ENCODE assay signal across 15 cellular contexts in the genomic region with DNA sequence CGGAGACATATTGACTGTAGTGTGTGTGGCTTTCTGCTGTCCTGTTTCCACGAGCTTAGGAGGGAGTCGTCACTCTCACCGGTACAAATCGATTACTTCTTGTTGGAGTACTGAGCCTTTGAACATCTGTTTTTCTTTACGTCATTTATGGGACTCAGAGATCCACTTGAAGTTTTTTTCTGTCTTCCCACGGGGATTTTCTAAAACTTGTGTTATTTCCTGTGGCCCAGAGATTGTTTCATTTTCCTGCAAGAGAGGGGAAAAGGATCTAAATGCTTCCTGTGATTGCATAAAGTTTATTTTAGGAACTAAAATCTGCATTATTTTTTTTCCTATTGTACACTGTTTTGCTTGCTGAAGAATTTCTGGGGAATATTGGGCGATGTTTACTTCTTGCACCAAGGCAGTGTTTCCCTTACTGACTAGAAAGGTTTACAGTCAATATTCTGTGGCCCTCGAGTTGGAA.
DNase-seq lines count a peak whose midpoint lies in the region; ATAC-seq, FAIRE-seq and TF ChIP-seq lines count a peak whose summit lies in the region.
"Had no signal": no experiment of that assay in that cellular context is flagged by ENCODE, and none has a peak within 500 bp of the region (broad histone marks: within the 10 kb centered on the region; RNA-seq: fewer than 3 reads in every experiment).

No MANE protein-coding gene starts in this region.

- TF ChIP-seq POLR2A in K562 (conservative IDR thresholded peaks at IDR 0.05) = no peak

- H3K36me3 ChIP-seq in GM23248 (ENCODE audit: low read depth) (no peaks in the 10 kb centered on the region), K562 (ENCODE audit: control insufficient read depth, insufficient read depth, low read length) (no peaks in the 10 kb centered on the region)
- H3K36me3 ChIP-seq: HAP-1, neutrophil had no signal

- no TSS peak for BruUV-seq in K562 (replicated peaks; lab: Mats Ljungman, UMichigan)

- H3K27ac ChIP-seq in GM23248 (no peak overlapping the region), K562 (ENCODE audit: extremely low read depth, low read depth, low read length) (no peak overlapping the region)
- H3K27ac ChIP-seq: neutrophil had no signal

- peaks cover 3% of the 10 kb centered on the region for H3K9me3 Mint-ChIP-seq in osteocyte (ENCODE audit: unreplicated experiment)
- H3K9me3 Mint-ChIP-seq in activated T-helper 1 cell treated with anti-CD3 and anti-CD28 coated beads, Interleukin-12 subunit alpha, Interleukin-12 subunit beta, Interleukin-2, Interleukin-4 antibody, amounts not matched to agents 30 ng/mL and 10 ng/mL and 1 ng/mL, durations not matched to agents 14 hours and 24 hours and 36 hours = no peaks in the 10 kb centered on the region

- H3K79me2 ChIP-seq in GM23248 (ENCODE audit: insufficient read depth) (no peaks in the 10 kb centered on the region), K562 (ENCODE audit: control insufficient read depth, insufficient read depth, low read length) (no peaks in the 10 kb centered on the region)

- H4K20me1 ChIP-seq in GM23248 (ENCODE audit: insufficient read depth) = no peaks in the 10 kb centered on the region
- no peaks in the 10 kb centered on the region for H4K20me1 ChIP-seq in K562 (replicated peaks; ENCODE audit: control insufficient read depth, insufficient read depth, low read length)

- in situ Hi-C loops in GM23248 (cut with MboI) (no loop called here), K562 (cut with MboI) (no loop called here)

- peak overlapping the region; percentile 41 for H3K4me3 Mint-ChIP-seq in osteocyte (ENCODE audit: unreplicated experiment)
- H3K4me3 Mint-ChIP-seq in activated T-helper 1 cell treated with anti-CD3 and anti-CD28 coated beads, Interleukin-12 subunit alpha, Interleukin-12 subunit beta, Interleukin-2, Interleukin-4 antibody, amounts not matched to agents 30 ng/mL and 10 ng/mL and 1 ng/mL, durations not matched to agents 14 hours and 24 hours and 36 hours = no peak overlapping the region
- H3K4me3 Mint-ChIP-seq: activated T-cell treated with anti-CD3 and anti-CD28 coated beads, Interleukin-2, amount 50 U/mL, for 72 hours had no signal

- H3F3A ChIP-seq in GM23248 (ENCODE audit: insufficient read depth) = peaks cover 22% of the 10 kb centered on the region

- no peaks in the 10 kb centered on the region for H3K27me3 ChIP-seq in GM23248 (replicated peaks; ENCODE audit: insufficient read depth)
- H3K27me3 ChIP-seq in K562 (ENCODE audit: control insufficient read depth in 2 of 2, insufficient read depth in 2 of 2, low read length in 2 of 2) = no peaks in the 10 kb centered on the region
- H3K27me3 ChIP-seq: neutrophil had no signal

- H3K4me2 ChIP-seq in GM23248 (ENCODE audit: unreplicated experiment) (peak overlapping the region; percentile 76), K562 (ENCODE audit: insufficient read depth, low read length) (peak overlapping the region; percentile 1)

- CTCF ChIA-PET in K562 (lab: Yijun Ruan, JAX; ENCODE audit: low intra/inter-chr PET ratio) = no interaction called here

- no peak for TF ChIP-seq RAD21 in K562 (CRISPR knock-in tag; conservative IDR thresholded peaks at IDR 0.05 in 1 of 2, IDR thresholded peaks at IDR 0.05 in 1 of 2)

- no peak for ATAC-seq in K562
- peak; percentile 31 to 41 for ATAC-seq in left cardiac atrium
- no peak for ATAC-seq in HG02571 (IDR thresholded peaks at IDR 0.05; ENCODE audit: unreplicated experiment)
- ATAC-seq in esophagus mucosa = no peak
- ATAC-seq: activated T-cell treated with anti-CD3 and anti-CD28 coated beads, Interleukin-2, amount 50 U/mL, for 72 hours; SK-N-SH treated with all-trans-retinoic acid at 6 μM for 48 hours had no signal

- FAIRE-seq in K562 (lab: Jason Lieb, UNC) = no peak

- peaks cover 24% of the 10 kb centered on the region for H3K4me1 Mint-ChIP-seq in osteocyte (ENCODE audit: unreplicated experiment)
- H3K4me1 Mint-ChIP-seq in activated T-helper 1 cell treated with anti-CD3 and anti-CD28 coated beads, Interleukin-12 subunit alpha, Interleukin-12 subunit beta, Interleukin-2, Interleukin-4 antibody, amounts not matched to agents 30 ng/mL and 10 ng/mL and 1 ng/mL, durations not matched to agents 14 hours and 24 hours and 36 hours (ENCODE audit: low read depth) = no peaks in the 10 kb centered on the region

- peak overlapping the region; percentile 46 for H3K27ac Mint-ChIP-seq in osteocyte (ENCODE audit: unreplicated experiment)
- no peak overlapping the region for H3K27ac Mint-ChIP-seq in activated T-helper 1 cell treated with anti-CD3 and anti-CD28 coated beads, Interleukin-12 subunit alpha, Interleukin-12 subunit beta, Interleukin-2, Interleukin-4 antibody, amounts not matched to agents 30 ng/mL and 10 ng/mL and 1 ng/mL, durations not matched to agents 14 hours and 24 hours and 36 hours
- H3K27ac Mint-ChIP-seq: activated T-cell treated with anti-CD3 and anti-CD28 coated beads, Interleukin-2, amount 50 U/mL, for 72 hours had no signal

- peak overlapping the region; percentile 89 for H2AFZ ChIP-seq in GM23248
- peak overlapping the region; percentile 65 for H2AFZ ChIP-seq in K562 (ENCODE audit: low read depth, low read length)

- no peak for TF ChIP-seq EP300 in K562 (IDR thresholded peaks at IDR 0.05; ENCODE audit: low read length)

- H3K4me1 ChIP-seq in GM23248 (ENCODE audit: insufficient read depth) (peaks cover 33% of the 10 kb centered on the region), K562 (replicated peaks in 1 of 2; ENCODE audit: control insufficient read depth in 2 of 2, insufficient read depth in 2 of 2, low read length in 2 of 2) (no peaks in the 10 kb centered on the region; a peak in 1 of 5 replicates)

- peak overlapping the region; percentile 60 for H3K4me3 ChIP-seq in GM23248
- no peak overlapping the region for H3K4me3 ChIP-seq in K562
- H3K4me3 ChIP-seq: HAP-1 had no signal

- no peaks in the 10 kb centered on the region for H3K36me3 Mint-ChIP-seq in osteocyte (ENCODE audit: unreplicated experiment)
- H3K36me3 Mint-ChIP-seq in activated T-helper 1 cell treated with anti-CD3 and anti-CD28 coated beads, Interleukin-12 subunit alpha, Interleukin-12 subunit beta, Interleukin-2, Interleukin-4 antibody, amounts not matched to agents 30 ng/mL and 10 ng/mL and 1 ng/mL, durations not matched to agents 14 hours and 24 hours and 36 hours (ENCODE audit: low read depth) = no peaks in the 10 kb centered on the region

- H3K9me3 ChIP-seq in GM23248 (ENCODE audit: low read depth) (no peaks in the 10 kb centered on the region), K562 (replicated peaks; ENCODE audit: control insufficient read depth, insufficient read depth, low read depth, low read length) (no peaks in the 10 kb centered on the region)
- H3K9me3 ChIP-seq: HAP-1, neutrophil had no signal

- POLR2A ChIA-PET in K562 (lab: Yijun Ruan, JAX) = no interaction called here

- WGBS in GM23248 (ENCODE audit: low coverage in 1 of 2, low lambda C conversion rate in 2 of 2, missing lambda C conversion rate in 2 of 2), 2 experiments = 5 to 9% methylated on average over 9 of the region's 9 CpGs
- 16% methylated on average over 9 of the region's 9 CpGs for WGBS in K562 (ENCODE audit: insufficient coverage, low coverage, missing lambda C conversion rate)

- peak overlapping the region; percentile 36 for H3K9ac ChIP-seq in GM23248
- H3K9ac ChIP-seq in K562 (ENCODE audit: insufficient read depth in 1 of 2, low read depth in 2 of 2, low read length in 2 of 2) = no peak overlapping the region

- TF ChIP-seq CTCF in K562 (IDR thresholded peaks at IDR 0.05 in 2 of 3, conservative IDR thresholded peaks at IDR 0.05 in 1 of 3; ENCODE audit: insufficient read depth in 2 of 3, low read depth in 1 of 3, low read length in 3 of 3) = no peak
- TF ChIP-seq CTCF in osteocyte (IDR thresholded peaks at IDR 0.05) = no peak

- DNase-seq in GM23248 (peak; percentile 25), K562 (ENCODE audit: extremely low read depth in 1 of 4, low spot score in 3 of 4) (no peak), left cardiac atrium (no peak), osteocyte (ENCODE audit: extremely low spot score, unreplicated experiment) (no peak)
- no peak for DNase-seq in activated T-helper 1 cell treated with anti-CD3 and anti-CD28 coated beads, Interleukin-12 subunit alpha, Interleukin-12 subunit beta, Interleukin-2, Interleukin-4 antibody, amounts not matched to agents 30 ng/mL and 10 ng/mL and 1 ng/mL, durations not matched to agents 14 hours and 24 hours and 36 hours (ENCODE audit: low spot score)
- DNase-seq in NK-92 treated with Interleukin-12 subunit alpha and Interleukin-12 subunit beta, amount 100 ng/mL, for 24 hours (lab: John Stamatoyannopoulos, UW) = no peak
- DNase-seq: activated T-cell treated with anti-CD3 and anti-CD28 coated beads, Interleukin-2, amount 50 U/mL, for 72 hours; AML-193; EL; NCI-H1092 treated with DMSO at 0.1 percent for 48 hours had no signal

- intact Hi-C loops in K562 (cut with micrococcal nuclease) (no loop called here), left cardiac atrium (cut with DNase I) (no loop called here)
- intact Hi-C loops in activated T-helper 1 cell treated with anti-CD3 and anti-CD28 coated beads, Interleukin-12 subunit alpha, Interleukin-12 subunit beta, Interleukin-2, Interleukin-4 antibody, amounts not matched to agents 30 ng/mL and 10 ng/mL and 1 ng/mL, durations not matched to agents 14 hours and 24 hours and 36 hours (cut with micrococcal nuclease) = no loop called here

- H3K27me3 Mint-ChIP-seq in osteocyte (ENCODE audit: unreplicated experiment) = no peaks in the 10 kb centered on the region
- H3K27me3 Mint-ChIP-seq in activated T-helper 1 cell treated with anti-CD3 and anti-CD28 coated beads, Interleukin-12 subunit alpha, Interleukin-12 subunit beta, Interleukin-2, Interleukin-4 antibody, amounts not matched to agents 30 ng/mL and 10 ng/mL and 1 ng/mL, durations not matched to agents 14 hours and 24 hours and 36 hours (ENCODE audit: insufficient read depth) = peaks cover 3% of the 10 kb centered on the region

- H3K9me1 ChIP-seq in K562 (ENCODE audit: control insufficient read depth, insufficient read depth, low read length) = no peaks in the 10 kb centered on the region

- H3K9me2 ChIP-seq in GM23248 (ENCODE audit: insufficient read depth) = no peaks in the 10 kb centered on the region

TF ChIP-seq in K562, 482 proteins besides CTCF, POLR2A, EP300 and RAD21 (continues in another document):
- TF ChIP-seq TCFL5 (CRISPR knock-in tag; conservative IDR thresholded peaks at IDR 0.05) (no peak), SRSF7 (optimal IDR thresholded peaks at IDR 0.05; ENCODE audit: low read depth, low read length) (no peak), ZNF57 (CRISPR knock-in tag; IDR thresholded peaks at IDR 0.05) (no peak), ZFX (CRISPR knock-in tag; IDR thresholded peaks at IDR 0.05) (no peak), PML (IDR thresholded peaks at IDR 0.05; ENCODE audit: low read length) (no peak)

Comparison
In these comparisons a context has a peak if more than half of its experiments do, and no peak if none do; other contexts are left out.
1. ATAC-seq: peak in left cardiac atrium (2 of 2); none in K562 (single experiment), HG02571 (single experiment) and esophagus mucosa (single experiment).